12 cellular contexts compared by ENCODE assay signal in genomic region chr22:25998118-25998775, GRCh38.
DNase-seq lines count a peak whose midpoint lies in the region; ATAC-seq lines count a peak whose summit lies in the region.
"Had no signal": no experiment of that assay in that cellular context is flagged by ENCODE, and none has a peak within 500 bp of the region (broad histone marks: within the 10 kb centered on the region; RNA-seq: fewer than 3 reads in every experiment).

No MANE protein-coding gene starts in this region.

- DNase-seq in Right ventricle myocardium inferior (ENCODE audit: missing footprints): no peak
- DNase-seq in cardiac septum (ENCODE audit: low spot score): no peak
- no peak for DNase-seq in left cardiac atrium
- peak; percentile 32 for DNase-seq in islet precursor cell
- DNase-seq in NCI-H1694 treated with DMSO at 0.1 percent for 48 hours (lab: John Stamatoyannopoulos, UW): no peak
- DNase-seq in C1 segment of cervical spinal cord (lab: John Stamatoyannopoulos, UW): no peak
- DNase-seq: BE2C; CD8-positive, alpha-beta T cell; COR-L47; DMS153; GF-D8 had no signal

- intact Hi-C loops in Right ventricle myocardium inferior (cut with DNase I): no loop called here
- intact Hi-C loops in cardiac septum (cut with DNase I): no loop called here
- intact Hi-C loops in left cardiac atrium (cut with DNase I): no loop called here

- ATAC-seq in Right ventricle myocardium inferior (peak; percentile 68), left cardiac atrium (peak; percentile 46 to 72)
- ATAC-seq: A549; CD8-positive, alpha-beta T cell had no signal
